Comparison of ENCODE assay signal across 21 cellular contexts in genomic region chr21:20721151-20721550, GRCh38.
"Had no signal": no experiment of that assay in that cellular context is flagged by ENCODE, and none has a peak within 500 bp of the region (broad histone marks: within the 10 kb centered on the region; RNA-seq: fewer than 3 reads in every experiment).

No MANE protein-coding gene starts in this region.

- FAIRE-seq: kidney had no signal

- H3K4me1 Mint-ChIP-seq: activated CD4-positive, alpha-beta T cell treated with anti-CD3 and anti-CD28 coated beads, Interleukin-2, amount 10 ng/mL, durations not matched to agents 7 days and 5 days; activated naive CD8-positive, alpha-beta T cell treated with anti-CD3 and anti-CD28 coated beads, Interleukin-2, amount 50 U/mL, for 24 hours; neural crest cell had no signal

- H3K4me3 Mint-ChIP-seq: activated CD4-positive, alpha-beta T cell treated with anti-CD3 and anti-CD28 coated beads, Interleukin-2, amount 10 ng/mL, durations not matched to agents 7 days and 5 days; activated naive CD4-positive, alpha-beta T cell treated with anti-CD3 and anti-CD28 coated beads for 36 hours; activated naive CD8-positive, alpha-beta T cell treated with anti-CD3 and anti-CD28 coated beads, Interleukin-2, amount 50 U/mL, for 24 hours; activated T-cell treated with anti-CD3 and anti-CD28 coated beads, Interleukin-2, amount 50 U/mL, for 4 hours; effector memory CD8-positive, alpha-beta T cell; neural crest cell; stimulated activated naive CD8-positive, alpha-beta T cell treated with anti-CD3 and anti-CD28 coated beads, Interleukin-15, Interleukin-2, amounts not matched to agents 100 ng/mL and 50 ng/mL, for 24 hours had no signal

- H3K4me1 ChIP-seq: psoas muscle, suprapubic skin, transverse colon, vagina had no signal

- H3K27me3 Mint-ChIP-seq: activated CD4-positive, alpha-beta T cell treated with anti-CD3 and anti-CD28 coated beads, Interleukin-2, amount 10 ng/mL, durations not matched to agents 7 days and 5 days; activated naive CD8-positive, alpha-beta T cell treated with anti-CD3 and anti-CD28 coated beads, Interleukin-2, amount 50 U/mL, for 24 hours; effector memory CD8-positive, alpha-beta T cell; stimulated activated naive CD8-positive, alpha-beta T cell treated with anti-CD3 and anti-CD28 coated beads, Interleukin-15, Interleukin-2, amounts not matched to agents 100 ng/mL and 50 ng/mL, for 24 hours had no signal

- H3K27ac Mint-ChIP-seq: activated CD4-positive, alpha-beta T cell treated with anti-CD3 and anti-CD28 coated beads, Interleukin-2, amount 10 ng/mL, durations not matched to agents 7 days and 5 days; activated naive CD4-positive, alpha-beta T cell treated with anti-CD3 and anti-CD28 coated beads for 36 hours; activated naive CD8-positive, alpha-beta T cell treated with anti-CD3 and anti-CD28 coated beads, Interleukin-2, amount 50 U/mL, for 24 hours; effector memory CD8-positive, alpha-beta T cell; stimulated activated naive CD8-positive, alpha-beta T cell treated with anti-CD3 and anti-CD28 coated beads, Interleukin-15, Interleukin-2, amounts not matched to agents 100 ng/mL and 50 ng/mL, for 24 hours had no signal

- ATAC-seq: activated naive CD8-positive, alpha-beta T cell treated with anti-CD3 and anti-CD28 coated beads, Interleukin-2, amount 50 U/mL, for 24 hours; activated T-cell treated with anti-CD3 and anti-CD28 coated beads, Interleukin-2, amount 50 U/mL, for 4 hours; effector memory CD8-positive, alpha-beta T cell; left lobe of liver; psoas muscle; right cardiac atrium had no signal

- H3K27ac ChIP-seq: psoas muscle, skin epidermis, suprapubic skin, transverse colon, vagina had no signal

- DNase-seq: activated CD4-positive, alpha-beta T cell treated with anti-CD3 and anti-CD28 coated beads, Interleukin-2, amount 10 ng/mL, durations not matched to agents 7 days and 5 days; activated CD8-positive, alpha-beta memory T cell treated with anti-CD3 and anti-CD28 coated beads, Interleukin-2, amount 50 U/mL, for 4 hours; activated naive CD4-positive, alpha-beta T cell treated with anti-CD3 and anti-CD28 coated beads for 36 hours; activated naive CD8-positive, alpha-beta T cell treated with anti-CD3 and anti-CD28 coated beads, Interleukin-2, amount 50 U/mL, for 24 hours; activated T-cell treated with anti-CD3 and anti-CD28 coated beads, Interleukin-2, amount 50 U/mL, for 4 hours; aorta; effector memory CD8-positive, alpha-beta T cell; hypothalamus; kidney; psoas muscle; right cardiac atrium; stimulated activated CD4-positive, alpha-beta T cell treated with anti-CD3 and anti-CD28 coated beads, Interleukin-15, amount 100 ng/mL, for 24 hours; stimulated activated CD4-positive, alpha-beta T cell treated with anti-CD3 and anti-CD28 coated beads, Interleukin-2, amount 100 ng/mL, for 48 hours; T1000; transverse colon had no signal

- H3K4me3 ChIP-seq: psoas muscle, skin epidermis, suprapubic skin, transverse colon, vagina had no signal

- H3K36me3 ChIP-seq: suprapubic skin, transverse colon, vagina had no signal

- H3K9me3 ChIP-seq: psoas muscle, suprapubic skin, vagina had no signal

- H3K27me3 ChIP-seq: suprapubic skin, transverse colon, vagina had no signal
